Comparison of ENCODE assay signal across 14 cellular contexts in the genomic region with DNA sequence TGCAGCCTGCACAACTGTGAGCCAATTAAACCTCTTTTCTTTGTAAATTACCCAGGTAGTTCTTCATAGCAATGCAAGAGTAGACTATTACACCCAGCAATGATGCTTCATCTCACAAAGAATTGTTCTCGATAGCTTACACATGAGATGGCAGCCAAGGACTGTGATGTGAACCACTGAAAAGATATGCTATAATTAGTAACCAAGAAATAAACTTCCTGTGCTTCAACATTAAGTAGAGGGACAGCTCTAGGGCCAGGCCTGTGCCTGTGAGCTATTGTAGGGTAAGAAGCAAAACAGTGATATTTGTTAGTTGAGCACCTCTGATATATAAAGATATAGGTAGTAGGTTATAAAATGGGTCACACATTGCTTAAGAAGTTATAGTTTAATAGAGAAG.
"Had no signal": no experiment of that assay in that cellular context is flagged by ENCODE, and none has a peak within 500 bp of the region (broad histone marks: within the 10 kb centered on the region; RNA-seq: fewer than 3 reads in every experiment).

No MANE protein-coding gene starts in this region.

- H3K4me3 ChIP-seq: neural progenitor cell, ovary, uterus had no signal

- H3K36me3 Mint-ChIP-seq: activated naive CD8-positive, alpha-beta T cell treated with anti-CD3 and anti-CD28 coated beads for 36 hours; stimulated activated effector memory CD8-positive, alpha-beta T cell treated with anti-CD3 and anti-CD28 coated beads, Interleukin-12 subunit alpha, Interleukin-12 subunit beta, amount 100 ng/mL, for 72 hours had no signal

- H3K4me1 Mint-ChIP-seq: activated naive CD8-positive, alpha-beta T cell treated with anti-CD3 and anti-CD28 coated beads for 36 hours; stimulated activated effector memory CD8-positive, alpha-beta T cell treated with anti-CD3 and anti-CD28 coated beads, Interleukin-12 subunit alpha, Interleukin-12 subunit beta, amount 100 ng/mL, for 72 hours had no signal

- H3K4me3 Mint-ChIP-seq: activated naive CD8-positive, alpha-beta T cell treated with anti-CD3 and anti-CD28 coated beads for 36 hours; activated T-helper 1 cell treated with anti-CD3 and anti-CD28 coated beads, Interleukin-12 subunit alpha, Interleukin-12 subunit beta, Interleukin-2, Interleukin-4 antibody, amounts not matched to agents 30 ng/mL and 10 ng/mL and 1 ng/mL, durations not matched to agents 14 hours and 24 hours and 36 hours; dendritic cell treated with granulocyte-macrophage colony-stimulating factor and Interleukin-4, amounts not matched to agents 40 ng/mL and 50 ng/mL, for 4 days; effector memory CD8-positive, alpha-beta T cell; neural progenitor cell; stimulated activated effector memory CD8-positive, alpha-beta T cell treated with anti-CD3 and anti-CD28 coated beads, Interleukin-12 subunit alpha, Interleukin-12 subunit beta, amount 100 ng/mL, for 72 hours had no signal

- DNase-seq: activated naive CD8-positive, alpha-beta T cell treated with anti-CD3 and anti-CD28 coated beads for 36 hours; amygdala; brain microvascular endothelial cell; cerebellar nuclear complex; effector memory CD8-positive, alpha-beta T cell; hippocampal formation; kidney; midbrain; ovary; uterus had no signal

- H2AFZ ChIP-seq: neural progenitor cell had no signal

- FAIRE-seq: kidney had no signal

- H3K36me3 ChIP-seq: brain microvascular endothelial cell, neural progenitor cell, ovary, uterus had no signal

- H3K4me2 ChIP-seq: neural progenitor cell had no signal

- H3K27ac Mint-ChIP-seq: activated naive CD8-positive, alpha-beta T cell treated with anti-CD3 and anti-CD28 coated beads for 36 hours; activated T-helper 1 cell treated with anti-CD3 and anti-CD28 coated beads, Interleukin-12 subunit alpha, Interleukin-12 subunit beta, Interleukin-2, Interleukin-4 antibody, amounts not matched to agents 30 ng/mL and 10 ng/mL and 1 ng/mL, durations not matched to agents 14 hours and 24 hours and 36 hours; dendritic cell treated with granulocyte-macrophage colony-stimulating factor and Interleukin-4, amounts not matched to agents 40 ng/mL and 50 ng/mL, for 4 days; effector memory CD8-positive, alpha-beta T cell; neural progenitor cell; stimulated activated effector memory CD8-positive, alpha-beta T cell treated with anti-CD3 and anti-CD28 coated beads, Interleukin-12 subunit alpha, Interleukin-12 subunit beta, amount 100 ng/mL, for 72 hours had no signal

- H3K9me3 Mint-ChIP-seq: effector memory CD8-positive, alpha-beta T cell had no signal

- H3K27me3 Mint-ChIP-seq: activated naive CD8-positive, alpha-beta T cell treated with anti-CD3 and anti-CD28 coated beads for 36 hours; dendritic cell treated with granulocyte-macrophage colony-stimulating factor and Interleukin-4, amounts not matched to agents 40 ng/mL and 50 ng/mL, for 4 days had no signal

- H3K9me3 ChIP-seq: ovary, uterus had no signal

- H3K27ac ChIP-seq: brain microvascular endothelial cell, neural progenitor cell, ovary had no signal

- H3K27me3 ChIP-seq: brain microvascular endothelial cell, neural progenitor cell, ovary, uterus had no signal

- ATAC-seq: effector memory CD8-positive, alpha-beta T cell; stimulated activated effector memory CD8-positive, alpha-beta T cell treated with anti-CD3 and anti-CD28 coated beads, Interleukin-12 subunit alpha, Interleukin-12 subunit beta, amount 100 ng/mL, for 72 hours had no signal

- H3K9ac ChIP-seq: neural progenitor cell had no signal
